Comparison of ENCODE assay signal across 8 cellular contexts in the genomic region with DNA sequence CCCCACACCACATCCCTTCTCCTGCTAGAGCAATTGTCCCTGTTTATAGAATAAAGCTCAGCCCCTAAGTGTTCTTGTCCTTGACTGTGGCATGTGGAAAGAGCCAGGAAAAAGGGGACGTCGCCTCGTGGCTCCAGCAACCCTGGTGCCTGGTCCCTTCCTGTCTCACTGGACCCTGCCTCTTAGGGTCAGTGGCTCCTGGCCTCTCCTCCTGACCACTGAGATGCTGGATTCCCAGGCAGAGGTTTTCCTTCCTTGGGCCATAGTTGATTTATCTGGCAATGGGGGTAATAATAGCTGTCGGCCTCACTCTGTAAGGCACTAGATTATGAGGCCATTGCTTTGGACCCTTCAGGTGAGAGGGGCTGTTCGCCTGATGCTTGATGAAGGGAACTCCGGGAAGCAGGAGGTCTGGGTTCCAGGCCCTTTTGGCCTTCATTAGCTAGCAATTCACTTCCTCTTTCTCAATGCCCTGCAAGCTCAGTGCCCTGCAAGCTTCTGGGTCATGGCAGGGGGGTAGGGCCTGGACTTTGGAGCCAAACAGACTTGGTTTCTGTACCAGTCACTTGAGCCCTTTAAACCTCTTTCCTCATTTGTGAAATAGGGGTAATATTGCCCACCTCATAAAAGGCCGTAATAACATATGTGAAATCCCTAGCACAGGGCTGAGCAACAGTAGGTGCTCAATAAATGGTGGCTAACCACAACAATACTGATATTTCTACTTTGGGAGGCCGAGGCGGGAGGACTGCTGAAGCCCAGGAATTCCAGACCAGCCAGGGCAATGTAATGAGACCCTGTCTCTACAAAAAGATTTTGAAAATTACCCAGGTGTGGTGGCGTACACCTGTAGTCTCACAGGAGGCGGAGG. TPM values are rescaled to one million over a fixed set of nuclear protein-coding genes. Genes with fewer than 3 reads are reported as not detected.
A peak's percentile ranks its signal among the peaks of the same experiment; 100 is the strongest.
DNase-seq lines count a peak whose midpoint lies in the region; ATAC-seq lines count a peak whose summit lies in the region.

No MANE protein-coding gene starts in this region.

- intact Hi-C loops in activated CD4-positive, alpha-beta T cell treated with anti-CD3 and anti-CD28 coated beads, Interleukin-2, amount 10 ng/mL, durations not matched to agents 24 days and 14 days (cut with micrococcal nuclease), result loop anchor here (2.0 kb wide), 2 partner anchors 38 to 204 kb away; a partner anchor contains a TSS

- POLR2A ChIA-PET in activated CD4-positive, alpha-beta memory T cell treated with anti-CD3 and anti-CD28 coated beads, Interleukin-2, amount 10 ng/mL, durations not matched to agents 7 days and 5 days (lab: Charles Lee), result interaction anchor here (0.6 to 3.8 kb wide), 3 partner anchors 38 to 96 kb away, joined by 3 to 13 read pairs (median 5); a partner anchor contains a TSS

- no peak for ATAC-seq in HG03442 (IDR thresholded peaks at IDR 0.05; ENCODE audit: unreplicated experiment)

- H3K27me3 ChIP-seq in thymus (ENCODE audit: control insufficient read depth, insufficient read depth), result no peaks in the 10 kb centered on the region

- H3K36me3 Mint-ChIP-seq in activated CD4-positive, alpha-beta T cell treated with anti-CD3 and anti-CD28 coated beads, Interleukin-2, amount 10 ng/mL, durations not matched to agents 24 days and 14 days (ENCODE audit: low read depth), result peaks cover 2% of the 10 kb centered on the region
- no peaks in the 10 kb centered on the region for H3K36me3 Mint-ChIP-seq in activated CD4-positive, alpha-beta memory T cell treated with anti-CD3 and anti-CD28 coated beads, Interleukin-2, amount 10 ng/mL, durations not matched to agents 7 days and 5 days (ENCODE audit: low read depth)
- no peaks in the 10 kb centered on the region for H3K36me3 Mint-ChIP-seq in immature natural killer cell

- no peak overlapping the region for H3K27ac ChIP-seq in thymus (ENCODE audit: low read depth)

- CTCF ChIA-PET in activated CD4-positive, alpha-beta memory T cell treated with anti-CD3 and anti-CD28 coated beads, Interleukin-2, amount 10 ng/mL, durations not matched to agents 7 days and 5 days (lab: Charles Lee), result no interaction called here

- WGBS in thymus, result 82% methylated on average over 11 of the region's 11 CpGs

- H3K36me3 ChIP-seq in thymus (ENCODE audit: control insufficient read depth, insufficient read depth), result no peaks in the 10 kb centered on the region

- peaks cover 7% of the 10 kb centered on the region for H3K4me1 ChIP-seq in thymus (ENCODE audit: control insufficient read depth, insufficient read depth, low read length)

- peaks cover 2% of the 10 kb centered on the region for H3K27me3 Mint-ChIP-seq in activated CD4-positive, alpha-beta T cell treated with anti-CD3 and anti-CD28 coated beads, Interleukin-2, amount 10 ng/mL, durations not matched to agents 24 days and 14 days
- H3K27me3 Mint-ChIP-seq in activated CD4-positive, alpha-beta memory T cell treated with anti-CD3 and anti-CD28 coated beads, Interleukin-2, amount 10 ng/mL, durations not matched to agents 7 days and 5 days, result peaks cover under 1% of the 10 kb centered on the region
- H3K27me3 Mint-ChIP-seq in immature natural killer cell (ENCODE audit: low read depth in 3 of 3), result peaks cover 2 to 6% (median 4%) of the 10 kb centered on the region in 3 donors

- no peaks in the 10 kb centered on the region for H3K9me3 Mint-ChIP-seq in activated CD4-positive, alpha-beta T cell treated with anti-CD3 and anti-CD28 coated beads, Interleukin-2, amount 10 ng/mL, durations not matched to agents 24 days and 14 days
- no peaks in the 10 kb centered on the region for H3K9me3 Mint-ChIP-seq in activated CD4-positive, alpha-beta memory T cell treated with anti-CD3 and anti-CD28 coated beads, Interleukin-2, amount 10 ng/mL, durations not matched to agents 7 days and 5 days
- no peaks in the 10 kb centered on the region for H3K9me3 Mint-ChIP-seq in immature natural killer cell

- H3K4me1 Mint-ChIP-seq in activated CD4-positive, alpha-beta T cell treated with anti-CD3 and anti-CD28 coated beads, Interleukin-2, amount 10 ng/mL, durations not matched to agents 24 days and 14 days, result peaks cover 18% of the 10 kb centered on the region
- H3K4me1 Mint-ChIP-seq in activated CD4-positive, alpha-beta memory T cell treated with anti-CD3 and anti-CD28 coated beads, Interleukin-2, amount 10 ng/mL, durations not matched to agents 7 days and 5 days, result peaks cover 20% of the 10 kb centered on the region
- H3K4me1 Mint-ChIP-seq in immature natural killer cell, result peaks cover 20 to 24% of the 10 kb centered on the region in 2 donors

- peak; percentile 58 for DNase-seq in activated CD4-positive, alpha-beta T cell treated with anti-CD3 and anti-CD28 coated beads, Interleukin-2, amount 10 ng/mL, durations not matched to agents 24 days and 14 days
- no peak for DNase-seq in activated CD4-positive, alpha-beta T cell treated with anti-CD3 and anti-CD28 coated beads, Interleukin-2, amount 50 U/mL, for 1 hour
- DNase-seq in activated CD4-positive, alpha-beta memory T cell treated with anti-CD3 and anti-CD28 coated beads, Interleukin-2, amount 10 ng/mL, durations not matched to agents 7 days and 5 days, result no peak
- DNase-seq in immature natural killer cell (no peak), DMS 273 treated with DMSO at 0.1 percent for 48 hours (lab: John Stamatoyannopoulos, UW) (no peak)
- no peak for DNase-seq in NK-92 treated with Interleukin-12 subunit alpha and Interleukin-12 subunit beta, amount 100 ng/mL, for 24 hours (lab: John Stamatoyannopoulos, UW)

- H3K4me3 ChIP-seq in thymus (ENCODE audit: low read length), result peak overlapping the region; percentile 68

- no peaks in the 10 kb centered on the region for H3K9me3 ChIP-seq in thymus (ENCODE audit: control insufficient read depth)

- H3K27ac Mint-ChIP-seq in activated CD4-positive, alpha-beta T cell treated with anti-CD3 and anti-CD28 coated beads, Interleukin-2, amount 10 ng/mL, durations not matched to agents 24 days and 14 days, result peak overlapping the region; percentile 64
- peak overlapping the region; percentile 56 for H3K27ac Mint-ChIP-seq in activated CD4-positive, alpha-beta memory T cell treated with anti-CD3 and anti-CD28 coated beads, Interleukin-2, amount 10 ng/mL, durations not matched to agents 7 days and 5 days
- H3K27ac Mint-ChIP-seq in immature natural killer cell, result peak overlapping the region; percentile 81 to 92 (median 89)

- H3K4me3 Mint-ChIP-seq in activated CD4-positive, alpha-beta T cell treated with anti-CD3 and anti-CD28 coated beads, Interleukin-2, amount 10 ng/mL, durations not matched to agents 24 days and 14 days, result peak overlapping the region; percentile 89
- H3K4me3 Mint-ChIP-seq in activated CD4-positive, alpha-beta memory T cell treated with anti-CD3 and anti-CD28 coated beads, Interleukin-2, amount 10 ng/mL, durations not matched to agents 7 days and 5 days, result peak overlapping the region; percentile 77
- peak overlapping the region; percentile 85 to 92 (median 89) for H3K4me3 Mint-ChIP-seq in immature natural killer cell

RNA-seq across cellular contexts. Expression of a gene that starts 1.1 kb away (rescaled TPM):
- 37.8 and 40.5 TPM in 2 replicates for total RNA-seq in activated CD4-positive, alpha-beta T cell treated with anti-CD3 and anti-CD28 coated beads, Interleukin-2, amount 10 ng/mL, durations not matched to agents 24 days and 14 days
- 10 to 100 TPM; 29.8 to 30.6 TPM for total RNA-seq in activated CD4-positive, alpha-beta memory T cell treated with anti-CD3 and anti-CD28 coated beads, Interleukin-2, amount 10 ng/mL, durations not matched to agents 7 days and 5 days
- polyA plus RNA-seq in immature natural killer cell (10 to 100 TPM; 52.3 to 69.5 (median 55.5) TPM), thymus (24.6 TPM)

RNA-seq across cellular contexts. Expression of a gene that starts 38.0 kb away (rescaled TPM):
- total RNA-seq in activated CD4-positive, alpha-beta T cell treated with anti-CD3 and anti-CD28 coated beads, Interleukin-2, amount 10 ng/mL, durations not matched to agents 24 days and 14 days, result 37.2 and 41.9 TPM in 2 replicates
- 10 to 100 TPM; 23.6 to 24.0 TPM for total RNA-seq in activated CD4-positive, alpha-beta memory T cell treated with anti-CD3 and anti-CD28 coated beads, Interleukin-2, amount 10 ng/mL, durations not matched to agents 7 days and 5 days
- polyA plus RNA-seq in immature natural killer cell (10 to 100 TPM; 19.2 to 62.2 (median 23.2) TPM), thymus (23.6 TPM)
